Comparison of ENCODE assay signal across 15 cellular contexts in the genomic region with DNA sequence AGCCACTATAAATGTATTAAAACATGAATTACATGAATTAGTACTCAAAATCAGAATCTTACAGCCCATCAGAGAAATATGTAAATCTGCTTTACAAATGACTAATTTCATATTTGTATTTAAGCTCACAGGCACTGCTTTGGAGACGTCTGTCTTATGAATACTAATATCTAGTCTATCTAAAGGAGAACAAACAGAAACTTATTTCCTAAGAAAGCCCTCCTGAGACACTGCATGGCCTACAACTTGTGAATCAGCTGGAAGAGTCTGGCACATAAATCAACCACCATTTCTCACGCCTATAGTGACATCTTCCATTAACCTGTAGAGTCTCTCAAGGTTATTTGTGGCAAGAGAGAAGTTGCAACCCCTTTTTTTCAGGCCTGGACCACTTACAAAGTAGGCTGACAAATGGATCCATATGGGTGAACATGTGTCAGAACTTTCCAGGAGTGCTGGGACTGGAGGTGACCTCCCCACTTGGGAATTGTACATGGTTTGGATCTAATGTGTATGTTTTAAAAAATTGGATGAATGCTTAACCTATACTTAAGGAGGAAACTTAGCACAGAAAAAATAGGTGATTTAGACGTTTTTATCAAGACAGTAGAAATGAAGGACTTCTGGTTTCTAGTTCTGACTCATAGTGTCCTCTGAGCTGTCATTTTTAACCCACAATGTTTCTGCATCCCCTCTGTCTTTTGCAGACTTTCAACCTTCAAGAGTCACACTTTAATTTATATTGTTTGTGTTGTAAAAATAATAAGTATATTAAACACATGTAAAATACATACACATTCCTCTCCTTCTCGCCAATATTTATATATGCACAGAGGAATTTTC.
A peak's percentile ranks its signal among the peaks of the same experiment; 100 is the strongest.
DNase-seq lines count a peak whose midpoint lies in the region; ATAC-seq, FAIRE-seq and TF ChIP-seq lines count a peak whose summit lies in the region.
"Had no signal": no experiment of that assay in that cellular context is flagged by ENCODE, and none has a peak within 500 bp of the region (broad histone marks: within the 10 kb centered on the region; RNA-seq: fewer than 3 reads in every experiment).

No MANE protein-coding gene starts in this region.

- peak; percentile 92 for ATAC-seq in GM18867 (IDR thresholded peaks at IDR 0.05; ENCODE audit: unreplicated experiment)
- peak; percentile 91 for ATAC-seq in GM21447 (IDR thresholded peaks at IDR 0.05; ENCODE audit: unreplicated experiment)
- ATAC-seq in HG03060 (IDR thresholded peaks at IDR 0.05; ENCODE audit: low read depth, unreplicated experiment), result peak; percentile 84
- peak; percentile 81 for ATAC-seq in GM12878
- no peak for ATAC-seq in upper lobe of right lung
- no peak for ATAC-seq in activated naive CD8-positive, alpha-beta T cell treated with anti-CD3 and anti-CD28 coated beads, Interleukin-2, amount 50 U/mL, for 24 hours
- ATAC-seq: K562; stimulated activated naive CD8-positive, alpha-beta T cell treated with anti-CD3 and anti-CD28 coated beads, Interleukin-15, Interleukin-2, amounts not matched to agents 100 U/mL and 50 U/mL, for 24 hours had no signal

- H3K79me2 ChIP-seq in GM12878 (ENCODE audit: control insufficient read depth, insufficient read depth, low read length) (no peaks in the 10 kb centered on the region), trophoblast cell (ENCODE audit: control insufficient read depth, insufficient read depth, low read length, poor library complexity) (no peaks in the 10 kb centered on the region)
- H3K79me2 ChIP-seq: hepatocyte had no signal

- H3K4me2 ChIP-seq in GM12878 (ENCODE audit: control insufficient read depth, insufficient read depth), result no peak overlapping the region; the same call in 1 of the 2 replicates
- H3K4me2 ChIP-seq in trophoblast cell (ENCODE audit: low read length), result no peak overlapping the region
- H3K4me2 ChIP-seq: hepatocyte had no signal

- intact Hi-C loops in GM12878 (cut with micrococcal nuclease; ENCODE audit: unreplicated experiment), result no loop called here
- intact Hi-C loops in upper lobe of right lung (cut with DNase I), result no loop called here

- no peak overlapping the region for H3K9ac ChIP-seq in GM12878 (ENCODE audit: control insufficient read depth, insufficient read depth, low read length)
- H3K9ac ChIP-seq in trophoblast cell (ENCODE audit: low read length), result no peak overlapping the region

- H3K27ac Mint-ChIP-seq in activated naive CD8-positive, alpha-beta T cell treated with anti-CD3 and anti-CD28 coated beads, Interleukin-2, amount 50 U/mL, for 24 hours, result no peak overlapping the region

- H3K4ac ChIP-seq in trophoblast cell (ENCODE audit: low read depth, low read length), result no peak overlapping the region

- no peak overlapping the region for H3K27ac ChIP-seq in GM12878 (ENCODE audit: control insufficient read depth, insufficient read depth)
- no peak overlapping the region for H3K27ac ChIP-seq in upper lobe of right lung
- H3K27ac ChIP-seq in trophoblast cell (ENCODE audit: low read depth, low read length), result no peak overlapping the region
- H3K27ac ChIP-seq: hepatocyte, SJSA1, spleen had no signal

- H3K27me3 ChIP-seq in GM12878 (replicated peaks in 1 of 2; ENCODE audit: control insufficient read depth in 2 of 2, insufficient read depth in 2 of 2, low read length in 1 of 2), result no peaks in the 10 kb centered on the region
- H3K27me3 ChIP-seq in upper lobe of right lung, result no peaks in the 10 kb centered on the region
- no peaks in the 10 kb centered on the region for H3K27me3 ChIP-seq in trophoblast cell (ENCODE audit: insufficient read depth, low read length)
- H3K27me3 ChIP-seq: hepatocyte, SJSA1, spleen had no signal

- no peak overlapping the region for H4K12ac ChIP-seq in trophoblast cell (ENCODE audit: low read depth, low read length)

- H3K18ac ChIP-seq in trophoblast cell (ENCODE audit: low read length), result no peak overlapping the region

- peak in 1 of 2 experiments; percentile 31; a peak in 1 of 4 replicates for TF ChIP-seq EP300 in GM12878 (IDR thresholded peaks at IDR 0.05; ENCODE audit: borderline replicate concordance in 1 of 2, control insufficient read depth in 1 of 2, low read depth in 2 of 2, low read length in 2 of 2)

- no peak overlapping the region for H2BK120ac ChIP-seq in trophoblast cell (ENCODE audit: insufficient read depth, low read length, poor library complexity)

- WGBS in GM12878 (ENCODE audit: insufficient coverage, insufficient replicate concordance, low lambda C conversion rate, missing lambda C conversion rate), result 3% methylated on average over 4 of the region's 4 CpGs
- no CpG with 5 or more reads among the region's 4 CpGs for WGBS in trophoblast cell (ENCODE audit: extremely low coverage, insufficient coverage, insufficient read length)

- H3K27me3 Mint-ChIP-seq in activated naive CD8-positive, alpha-beta T cell treated with anti-CD3 and anti-CD28 coated beads, Interleukin-2, amount 50 U/mL, for 24 hours, result no peaks in the 10 kb centered on the region

- CTCF ChIA-PET in GM12878 (lab: Yijun Ruan, JAX), result interaction anchor here (1.3 to 1.5 kb wide), 2 partner anchors 11 to 358 kb away, joined by 3 read pairs; no protein-coding TSS in a partner anchor

- peaks cover 2% of the 10 kb centered on the region for H3K4me1 Mint-ChIP-seq in activated naive CD8-positive, alpha-beta T cell treated with anti-CD3 and anti-CD28 coated beads, Interleukin-2, amount 50 U/mL, for 24 hours

- RAD21 ChIA-PET in GM12878 (lab: Charles Lee; ENCODE audit: unreplicated experiment), result interaction anchor here (1.3 kb wide), 1 partner anchor 27 kb away, joined by 3 read pairs; no protein-coding TSS in a partner anchor

- DNase-seq in GM12878 (ENCODE audit: low read depth, low spot score) (peak; percentile 12), upper lobe of right lung (no peak), trophoblast cell (no peak), frontal cortex (ENCODE audit: low spot score in 2 of 2) (no peak)
- DNase-seq in activated naive CD8-positive, alpha-beta T cell treated with anti-CD3 and anti-CD28 coated beads, Interleukin-2, amount 50 U/mL, for 24 hours, result no peak
- DNase-seq: activated CD4-positive, alpha-beta T cell treated with anti-CD3 and anti-CD28 coated beads, Interleukin-2, amount 50 U/mL, for 1 hour; effector memory CD4-positive, alpha-beta T cell; spleen; stimulated activated naive CD8-positive, alpha-beta T cell treated with anti-CD3 and anti-CD28 coated beads, Interleukin-15, Interleukin-2, amounts not matched to agents 100 U/mL and 50 U/mL, for 24 hours had no signal

- no peaks in the 10 kb centered on the region for H3K9me3 ChIP-seq in GM12878 (replicated peaks; ENCODE audit: control insufficient read depth, insufficient read depth, low read length)
- no peaks in the 10 kb centered on the region for H3K9me3 ChIP-seq in upper lobe of right lung
- H3K9me3 ChIP-seq in trophoblast cell (ENCODE audit: insufficient read depth, low read depth, low read length), result no peaks in the 10 kb centered on the region
- H3K9me3 ChIP-seq: SJSA1, spleen had no signal

- no peak overlapping the region for H2BK12ac ChIP-seq in trophoblast cell (ENCODE audit: low read length)

- peak; percentile 69 for FAIRE-seq in GM12878 (lab: Jason Lieb, UNC)
- FAIRE-seq in frontal cortex (lab: Jason Lieb, UNC), result no peak
- FAIRE-seq: K562 had no signal

- H3K14ac ChIP-seq in trophoblast cell (ENCODE audit: low read length), result no peak overlapping the region

- no peaks in the 10 kb centered on the region for H4K20me1 ChIP-seq in GM12878 (ENCODE audit: control insufficient read depth, insufficient read depth)

- TF ChIP-seq POLR2A in GM12878 (IDR thresholded peaks at IDR 0.05; ENCODE audit: low read depth, low read length), result no peak

- POLR2A ChIA-PET in GM12878 (lab: Charles Lee), result no interaction called here

- no peak overlapping the region for H2AK5ac ChIP-seq in trophoblast cell (ENCODE audit: low read length)

- SMC1A ChIA-PET in GM12878 (lab: Charles Lee; ENCODE audit: uncharacterized antibody, unreplicated experiment), result no interaction called here

- no peak overlapping the region for H2BK5ac ChIP-seq in trophoblast cell (ENCODE audit: low read depth, low read length, poor library complexity)

- no peak overlapping the region for H3K4me3 Mint-ChIP-seq in activated naive CD8-positive, alpha-beta T cell treated with anti-CD3 and anti-CD28 coated beads, Interleukin-2, amount 50 U/mL, for 24 hours

- H2AFZ ChIP-seq in GM12878 (ENCODE audit: control insufficient read depth, low read depth, low read length) (no peak overlapping the region), trophoblast cell (ENCODE audit: insufficient read depth, low read length, poor library complexity) (no peak overlapping the region)
- H2AFZ ChIP-seq: hepatocyte had no signal

- H3K36me3 ChIP-seq in GM12878 (ENCODE audit: control insufficient read depth in 2 of 2, insufficient read depth in 2 of 2, low read length in 1 of 2) (no peaks in the 10 kb centered on the region), upper lobe of right lung (no peaks in the 10 kb centered on the region), trophoblast cell (ENCODE audit: control insufficient read depth in 1 of 2, insufficient read depth in 2 of 2, low read length in 2 of 2) (no peaks in the 10 kb centered on the region)
- H3K36me3 ChIP-seq: SJSA1, spleen had no signal

- H4K8ac ChIP-seq in trophoblast cell (ENCODE audit: low read depth, low read length), result no peak overlapping the region

- H3K36me3 Mint-ChIP-seq in activated naive CD8-positive, alpha-beta T cell treated with anti-CD3 and anti-CD28 coated beads, Interleukin-2, amount 50 U/mL, for 24 hours (ENCODE audit: low read depth), result no peaks in the 10 kb centered on the region

- H3K79me1 ChIP-seq in trophoblast cell (ENCODE audit: low read length), result no peaks in the 10 kb centered on the region

- no peak overlapping the region for H3K23ac ChIP-seq in trophoblast cell (ENCODE audit: low read length)

- H4K91ac ChIP-seq in trophoblast cell (ENCODE audit: low read depth, low read length), result no peak overlapping the region

- H3K9me3 Mint-ChIP-seq in activated naive CD8-positive, alpha-beta T cell treated with anti-CD3 and anti-CD28 coated beads, Interleukin-2, amount 50 U/mL, for 24 hours, result peaks cover 9% of the 10 kb centered on the region

- no peak overlapping the region for H3K4me3 ChIP-seq in GM12878
- H3K4me3 ChIP-seq in upper lobe of right lung, result no peak overlapping the region
- H3K4me3 ChIP-seq in trophoblast cell (ENCODE audit: low read depth, low read length), result no peak overlapping the region
- H3K4me3 ChIP-seq: hepatocyte, K562, SJSA1, spleen had no signal

- in situ Hi-C loops in GM12878 (cut with MboI), result no loop called here

- peaks cover 20% of the 10 kb centered on the region for H3K4me1 ChIP-seq in GM12878 (ENCODE audit: control insufficient read depth, insufficient read depth, low read length)
- H3K4me1 ChIP-seq in upper lobe of right lung, result no peaks in the 10 kb centered on the region
- no peaks in the 10 kb centered on the region for H3K4me1 ChIP-seq in trophoblast cell (ENCODE audit: control insufficient read depth in 1 of 2, insufficient read depth in 2 of 2, low read length in 2 of 2)
- H3K4me1 ChIP-seq: SJSA1 had no signal

- TF ChIP-seq RAD21 in GM12878 (IDR thresholded peaks at IDR 0.05; ENCODE audit: insufficient read depth, low read depth, low read length), result no peak

- BruUV-seq in GM12878 (replicated peaks; lab: Mats Ljungman, UMichigan), result no TSS peak

- TF ChIP-seq CTCF in GM12878 (IDR thresholded peaks at IDR 0.05 in 2 of 3, conservative IDR thresholded peaks at IDR 0.05 in 1 of 3; ENCODE audit: control insufficient read depth in 2 of 3, extremely low read depth in 1 of 3, insufficient read depth in 1 of 3, low read depth in 3 of 3, low read length in 3 of 3), result no peak
- TF ChIP-seq CTCF in upper lobe of right lung (IDR thresholded peaks at IDR 0.05), result no peak

Comparison
In these comparisons a context has a peak if more than half of its experiments do, and no peak if none do; other contexts are left out.
1. ATAC-seq: peak in GM18867 (single experiment), GM21447 (single experiment), HG03060 (single experiment) and GM12878 (single experiment); none in upper lobe of right lung (single experiment) and activated naive CD8-positive, alpha-beta T cell treated with anti-CD3 and anti-CD28 coated beads, Interleukin-2, amount 50 U/mL, for 24 hours (single experiment).